ENCODE assay signal across 1 cellular context in the genomic region with DNA sequence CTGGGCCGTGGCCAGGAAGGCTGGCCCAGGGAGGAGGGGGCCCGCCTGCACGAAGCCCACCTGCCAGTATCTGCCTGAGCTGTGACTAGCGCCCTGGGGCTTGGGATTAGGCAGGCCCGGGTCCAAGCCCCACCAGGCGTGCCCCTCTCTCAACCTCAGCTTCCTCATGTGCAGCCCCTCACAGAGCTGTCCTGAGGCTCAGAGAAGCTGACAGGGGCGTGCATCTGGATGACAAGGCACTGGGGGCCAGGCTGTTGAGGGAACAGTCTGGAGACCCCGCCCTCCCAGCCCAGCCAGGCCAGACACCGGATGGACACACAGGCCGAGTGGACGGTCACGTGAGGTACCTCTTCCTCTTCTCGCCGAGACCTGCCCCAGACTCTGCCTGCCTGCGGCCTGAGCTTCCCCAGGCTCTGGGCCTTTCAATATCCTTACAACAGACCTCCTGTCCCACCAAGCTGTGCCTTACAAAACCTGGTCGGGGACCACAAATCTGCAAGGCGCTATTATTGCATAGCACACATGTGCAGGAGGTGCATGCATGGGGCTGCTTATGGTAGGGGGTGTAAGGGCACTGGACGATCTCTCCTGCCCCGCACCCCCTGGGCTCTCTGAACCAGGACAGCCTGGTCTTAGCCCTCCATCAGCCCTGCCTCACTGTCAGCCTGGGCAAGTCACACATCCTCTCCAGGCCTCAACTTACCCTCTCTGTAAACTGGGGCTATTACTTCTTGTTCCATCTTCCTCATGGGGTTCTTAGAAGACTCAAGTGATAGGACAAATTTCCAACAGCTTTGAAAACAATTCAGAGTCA.
TF ChIP-seq lines count a peak whose summit lies in the region.

No MANE protein-coding gene starts in this region.

TF ChIP-seq in HepG2, 621 proteins besides CTCF, POLR2A, EP300 and RAD21 (continued from another document and continues in another):
- TF ChIP-seq, protein P1, sequence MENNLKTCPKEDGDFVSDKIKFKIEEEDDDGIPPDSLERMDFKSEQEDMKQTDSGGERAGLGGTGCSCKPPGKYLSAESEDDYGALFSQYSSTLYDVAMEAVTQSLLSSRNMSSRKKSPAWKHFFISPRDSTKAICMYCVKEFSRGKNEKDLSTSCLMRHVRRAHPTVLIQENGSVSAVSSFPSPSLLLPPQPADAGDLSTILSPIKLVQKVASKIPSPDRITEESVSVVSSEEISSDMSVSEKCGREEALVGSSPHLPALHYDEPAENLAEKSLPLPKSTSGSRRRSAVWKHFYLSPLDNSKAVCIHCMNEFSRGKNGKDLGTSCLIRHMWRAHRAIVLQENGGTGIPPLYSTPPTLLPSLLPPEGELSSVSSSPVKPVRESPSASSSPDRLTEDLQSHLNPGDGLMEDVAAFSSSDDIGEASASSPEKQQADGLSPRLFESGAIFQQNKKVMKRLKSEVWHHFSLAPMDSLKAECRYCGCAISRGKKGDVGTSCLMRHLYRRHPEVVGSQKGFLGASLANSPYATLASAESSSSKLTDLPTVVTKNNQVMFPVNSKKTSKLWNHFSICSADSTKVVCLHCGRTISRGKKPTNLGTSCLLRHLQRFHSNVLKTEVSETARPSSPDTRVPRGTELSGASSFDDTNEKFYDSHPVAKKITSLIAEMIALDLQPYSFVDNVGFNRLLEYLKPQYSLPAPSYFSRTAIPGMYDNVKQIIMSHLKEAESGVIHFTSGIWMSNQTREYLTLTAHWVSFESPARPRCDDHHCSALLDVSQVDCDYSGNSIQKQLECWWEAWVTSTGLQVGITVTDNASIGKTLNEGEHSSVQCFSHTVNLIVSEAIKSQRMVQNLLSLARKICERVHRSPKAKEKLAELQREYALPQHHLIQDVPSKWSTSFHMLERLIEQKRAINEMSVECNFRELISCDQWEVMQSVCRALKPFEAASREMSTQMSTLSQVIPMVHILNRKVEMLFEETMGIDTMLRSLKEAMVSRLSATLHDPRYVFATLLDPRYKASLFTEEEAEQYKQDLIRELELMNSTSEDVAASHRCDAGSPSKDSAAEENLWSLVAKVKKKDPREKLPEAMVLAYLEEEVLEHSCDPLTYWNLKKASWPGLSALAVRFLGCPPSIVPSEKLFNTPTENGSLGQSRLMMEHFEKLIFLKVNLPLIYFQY (CRISPR knock-in tag; IDR thresholded peaks at IDR 0.05; ENCODE audit: borderline replicate concordance), result no peak
- TF ChIP-seq ATF7 (IDR thresholded peaks at IDR 0.05) (no peak), ATF7 (CRISPR knock-in tag; IDR thresholded peaks at IDR 0.05) (0 out of 2 replicates have a peak, but pooled peaks have one; percentile 58), POLR2AphosphoS5 (IDR thresholded peaks at IDR 0.05; ENCODE audit: low read depth, low read length) (no peak), ZBTB3 (CRISPR knock-in tag; IDR thresholded peaks at IDR 0.05; ENCODE audit: borderline replicate concordance, low read depth) (no peak), MEF2D (CRISPR knock-in tag; IDR thresholded peaks at IDR 0.05) (no peak), DMAP1 (CRISPR knock-in tag; IDR thresholded peaks at IDR 0.05) (no peak), RAD51 (IDR thresholded peaks at IDR 0.05; ENCODE audit: borderline replicate concordance) (peak; percentile 15; the same call in 1 of the 2 replicates), TBL1XR1 (IDR thresholded peaks at IDR 0.05; ENCODE audit: borderline replicate concordance, low read length, partially characterized antibody) (no peak), MEIS1 (CRISPR knock-in tag; IDR thresholded peaks at IDR 0.05; ENCODE audit: borderline replicate concordance) (peak; percentile 71; the same call in 1 of the 2 replicates), ZSCAN21 (CRISPR knock-in tag; IDR thresholded peaks at IDR 0.05; ENCODE audit: borderline replicate concordance) (no peak; the same call in 1 of the 2 replicates), BHLHE40 (IDR thresholded peaks at IDR 0.05; ENCODE audit: low read length) (peak; percentile 89), ZSCAN22 (CRISPR knock-in tag; IDR thresholded peaks at IDR 0.05) (no peak), SNAI1 (CRISPR knock-in tag; IDR thresholded peaks at IDR 0.05; ENCODE audit: borderline replicate concordance) (no peak), ONECUT2 (CRISPR knock-in tag; IDR thresholded peaks at IDR 0.05) (no peak), RFXANK (CRISPR knock-in tag; IDR thresholded peaks at IDR 0.05) (no peak), ZNF772 (CRISPR knock-in tag; IDR thresholded peaks at IDR 0.05) (no peak), TEAD3 (CRISPR knock-in tag; optimal IDR thresholded peaks at IDR 0.05; ENCODE audit: borderline replicate concordance) (peak; percentile 46), ZNF256 (CRISPR knock-in tag; conservative IDR thresholded peaks at IDR 0.05) (no peak)
- TF ChIP-seq, protein P2, sequence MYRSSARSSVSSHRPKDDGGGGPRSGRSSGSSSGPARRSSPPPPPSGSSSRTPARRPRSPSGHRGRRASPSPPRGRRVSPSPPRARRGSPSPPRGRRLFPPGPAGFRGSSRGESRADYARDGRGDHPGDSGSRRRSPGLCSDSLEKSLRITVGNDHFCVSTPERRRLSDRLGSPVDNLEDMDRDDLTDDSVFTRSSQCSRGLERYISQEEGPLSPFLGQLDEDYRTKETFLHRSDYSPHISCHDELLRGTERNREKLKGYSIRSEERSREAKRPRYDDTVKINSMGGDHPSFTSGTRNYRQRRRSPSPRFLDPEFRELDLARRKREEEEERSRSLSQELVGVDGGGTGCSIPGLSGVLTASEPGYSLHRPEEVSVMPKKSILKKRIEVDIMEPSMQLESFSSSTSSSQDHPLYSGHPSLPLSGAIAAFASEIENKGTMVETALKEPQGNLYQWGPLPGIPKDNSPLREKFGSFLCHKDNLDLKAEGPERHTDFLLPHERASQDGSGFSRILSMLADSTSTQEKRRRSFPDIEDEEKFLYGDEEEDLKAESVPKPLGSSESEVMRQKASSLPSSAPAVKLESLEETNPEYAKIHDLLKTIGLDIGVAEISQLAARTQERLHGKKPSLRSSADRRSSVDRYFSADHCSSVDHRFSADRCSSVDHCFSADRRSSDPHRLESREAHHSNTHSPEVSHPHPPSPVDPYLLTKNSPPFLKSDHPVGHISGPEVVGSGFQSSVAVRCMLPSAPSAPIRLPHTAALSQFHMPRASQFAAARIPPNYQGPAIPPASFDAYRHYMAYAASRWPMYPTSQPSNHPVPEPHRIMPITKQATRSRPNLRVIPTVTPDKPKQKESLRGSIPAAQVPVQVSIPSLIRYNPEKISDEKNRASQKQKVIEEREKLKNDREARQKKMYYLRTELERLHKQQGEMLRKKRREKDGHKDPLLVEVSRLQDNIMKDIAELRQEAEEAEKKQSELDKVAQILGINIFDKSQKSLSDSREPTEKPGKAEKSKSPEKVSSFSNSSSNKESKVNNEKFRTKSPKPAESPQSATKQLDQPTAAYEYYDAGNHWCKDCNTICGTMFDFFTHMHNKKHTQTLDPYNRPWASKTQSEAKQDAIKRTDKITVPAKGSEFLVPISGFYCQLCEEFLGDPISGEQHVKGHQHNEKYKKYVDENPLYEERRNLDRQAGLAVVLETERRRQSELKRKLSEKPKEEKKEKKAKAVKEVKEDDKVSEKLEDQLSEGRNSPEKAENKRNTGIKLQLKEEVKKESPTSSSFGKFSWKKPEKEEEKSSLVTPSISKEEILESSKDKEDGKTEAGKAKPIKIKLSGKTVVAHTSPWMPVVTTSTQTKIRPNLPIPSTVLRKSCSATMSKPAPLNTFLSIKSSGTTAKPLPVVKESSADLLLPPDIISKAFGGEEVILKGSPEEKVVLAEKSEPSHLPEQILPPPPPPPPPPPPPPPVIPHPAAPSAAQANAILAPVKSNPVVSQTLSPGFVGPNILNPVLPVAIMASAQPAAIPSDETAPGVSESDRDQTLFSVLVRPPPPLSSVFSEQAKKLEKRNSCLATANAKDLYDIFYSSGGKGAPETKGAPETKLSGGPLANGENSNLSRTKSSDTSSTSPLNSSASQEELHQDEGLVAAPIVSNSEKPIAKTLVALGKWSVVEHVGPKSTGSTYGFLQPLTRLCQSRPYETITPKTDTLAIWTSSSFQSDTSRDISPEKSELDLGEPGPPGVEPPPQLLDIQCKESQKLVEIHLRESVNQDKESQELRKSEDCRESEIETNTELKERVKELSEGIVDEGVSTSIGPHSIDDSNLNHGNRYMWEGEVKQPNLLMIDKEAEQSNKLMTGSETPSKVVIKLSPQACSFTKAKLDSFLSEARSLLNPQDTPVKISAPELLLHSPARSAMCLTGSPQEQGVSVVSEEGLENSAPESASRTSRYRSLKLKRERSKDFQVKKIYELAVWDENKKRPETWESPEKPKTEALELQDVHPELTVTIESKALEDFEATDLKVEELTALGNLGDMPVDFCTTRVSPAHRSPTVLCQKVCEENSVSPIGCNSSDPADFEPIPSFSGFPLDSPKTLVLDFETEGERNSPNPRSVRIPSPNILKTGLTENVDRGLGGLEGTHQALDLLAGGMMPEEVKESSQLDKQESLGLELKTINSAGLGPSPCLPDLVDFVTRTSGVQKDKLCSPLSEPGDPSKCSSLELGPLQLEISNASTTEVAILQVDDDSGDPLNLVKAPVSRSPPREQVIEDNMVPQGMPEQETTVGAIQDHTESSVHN (CRISPR knock-in tag; IDR thresholded peaks at IDR 0.05), result 0 out of 2 replicates have a peak, but pooled peaks have one; percentile 43
- TF ChIP-seq, protein P3, sequence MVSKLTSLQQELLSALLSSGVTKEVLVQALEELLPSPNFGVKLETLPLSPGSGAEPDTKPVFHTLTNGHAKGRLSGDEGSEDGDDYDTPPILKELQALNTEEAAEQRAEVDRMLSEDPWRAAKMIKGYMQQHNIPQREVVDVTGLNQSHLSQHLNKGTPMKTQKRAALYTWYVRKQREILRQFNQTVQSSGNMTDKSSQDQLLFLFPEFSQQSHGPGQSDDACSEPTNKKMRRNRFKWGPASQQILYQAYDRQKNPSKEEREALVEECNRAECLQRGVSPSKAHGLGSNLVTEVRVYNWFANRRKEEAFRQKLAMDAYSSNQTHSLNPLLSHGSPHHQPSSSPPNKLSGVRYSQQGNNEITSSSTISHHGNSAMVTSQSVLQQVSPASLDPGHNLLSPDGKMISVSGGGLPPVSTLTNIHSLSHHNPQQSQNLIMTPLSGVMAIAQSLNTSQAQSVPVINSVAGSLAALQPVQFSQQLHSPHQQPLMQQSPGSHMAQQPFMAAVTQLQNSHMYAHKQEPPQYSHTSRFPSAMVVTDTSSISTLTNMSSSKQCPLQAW (CRISPR knock-in tag; IDR thresholded peaks at IDR 0.05), result peak; percentile 56
- TF ChIP-seq, protein P4, sequence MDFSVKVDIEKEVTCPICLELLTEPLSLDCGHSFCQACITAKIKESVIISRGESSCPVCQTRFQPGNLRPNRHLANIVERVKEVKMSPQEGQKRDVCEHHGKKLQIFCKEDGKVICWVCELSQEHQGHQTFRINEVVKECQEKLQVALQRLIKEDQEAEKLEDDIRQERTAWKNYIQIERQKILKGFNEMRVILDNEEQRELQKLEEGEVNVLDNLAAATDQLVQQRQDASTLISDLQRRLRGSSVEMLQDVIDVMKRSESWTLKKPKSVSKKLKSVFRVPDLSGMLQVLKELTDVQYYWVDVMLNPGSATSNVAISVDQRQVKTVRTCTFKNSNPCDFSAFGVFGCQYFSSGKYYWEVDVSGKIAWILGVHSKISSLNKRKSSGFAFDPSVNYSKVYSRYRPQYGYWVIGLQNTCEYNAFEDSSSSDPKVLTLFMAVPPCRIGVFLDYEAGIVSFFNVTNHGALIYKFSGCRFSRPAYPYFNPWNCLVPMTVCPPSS (IDR thresholded peaks at IDR 0.05), result no peak
- TF ChIP-seq, protein P5, sequence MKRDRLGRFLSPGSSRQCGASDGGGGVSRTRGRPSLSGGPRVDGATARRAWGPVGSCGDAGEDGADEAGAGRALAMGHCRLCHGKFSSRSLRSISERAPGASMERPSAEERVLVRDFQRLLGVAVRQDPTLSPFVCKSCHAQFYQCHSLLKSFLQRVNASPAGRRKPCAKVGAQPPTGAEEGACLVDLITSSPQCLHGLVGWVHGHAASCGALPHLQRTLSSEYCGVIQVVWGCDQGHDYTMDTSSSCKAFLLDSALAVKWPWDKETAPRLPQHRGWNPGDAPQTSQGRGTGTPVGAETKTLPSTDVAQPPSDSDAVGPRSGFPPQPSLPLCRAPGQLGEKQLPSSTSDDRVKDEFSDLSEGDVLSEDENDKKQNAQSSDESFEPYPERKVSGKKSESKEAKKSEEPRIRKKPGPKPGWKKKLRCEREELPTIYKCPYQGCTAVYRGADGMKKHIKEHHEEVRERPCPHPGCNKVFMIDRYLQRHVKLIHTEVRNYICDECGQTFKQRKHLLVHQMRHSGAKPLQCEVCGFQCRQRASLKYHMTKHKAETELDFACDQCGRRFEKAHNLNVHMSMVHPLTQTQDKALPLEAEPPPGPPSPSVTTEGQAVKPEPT (CRISPR knock-in tag; IDR thresholded peaks at IDR 0.05; ENCODE audit: low read depth), result 0 out of 2 replicates have a peak, but pooled peaks have one; percentile 78
- TF ChIP-seq, protein P6, sequence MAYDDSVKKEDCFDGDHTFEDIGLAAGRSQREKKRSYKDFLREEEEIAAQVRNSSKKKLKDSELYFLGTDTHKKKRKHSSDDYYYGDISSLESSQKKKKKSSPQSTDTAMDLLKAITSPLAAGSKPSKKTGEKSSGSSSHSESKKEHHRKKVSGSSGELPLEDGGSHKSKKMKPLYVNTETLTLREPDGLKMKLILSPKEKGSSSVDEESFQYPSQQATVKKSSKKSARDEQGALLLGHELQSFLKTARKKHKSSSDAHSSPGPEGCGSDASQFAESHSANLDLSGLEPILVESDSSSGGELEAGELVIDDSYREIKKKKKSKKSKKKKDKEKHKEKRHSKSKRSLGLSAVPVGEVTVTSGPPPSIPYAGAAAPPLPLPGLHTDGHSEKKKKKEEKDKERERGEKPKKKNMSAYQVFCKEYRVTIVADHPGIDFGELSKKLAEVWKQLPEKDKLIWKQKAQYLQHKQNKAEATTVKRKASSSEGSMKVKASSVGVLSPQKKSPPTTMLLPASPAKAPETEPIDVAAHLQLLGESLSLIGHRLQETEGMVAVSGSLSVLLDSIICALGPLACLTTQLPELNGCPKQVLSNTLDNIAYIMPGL (CRISPR knock-in tag; IDR thresholded peaks at IDR 0.05; ENCODE audit: borderline replicate concordance in 1 of 2, low read depth in 1 of 2), result peak in 1 of 2 experiments; percentile 51; a peak in 1 of 4 replicates
- TF ChIP-seq, protein P7, sequence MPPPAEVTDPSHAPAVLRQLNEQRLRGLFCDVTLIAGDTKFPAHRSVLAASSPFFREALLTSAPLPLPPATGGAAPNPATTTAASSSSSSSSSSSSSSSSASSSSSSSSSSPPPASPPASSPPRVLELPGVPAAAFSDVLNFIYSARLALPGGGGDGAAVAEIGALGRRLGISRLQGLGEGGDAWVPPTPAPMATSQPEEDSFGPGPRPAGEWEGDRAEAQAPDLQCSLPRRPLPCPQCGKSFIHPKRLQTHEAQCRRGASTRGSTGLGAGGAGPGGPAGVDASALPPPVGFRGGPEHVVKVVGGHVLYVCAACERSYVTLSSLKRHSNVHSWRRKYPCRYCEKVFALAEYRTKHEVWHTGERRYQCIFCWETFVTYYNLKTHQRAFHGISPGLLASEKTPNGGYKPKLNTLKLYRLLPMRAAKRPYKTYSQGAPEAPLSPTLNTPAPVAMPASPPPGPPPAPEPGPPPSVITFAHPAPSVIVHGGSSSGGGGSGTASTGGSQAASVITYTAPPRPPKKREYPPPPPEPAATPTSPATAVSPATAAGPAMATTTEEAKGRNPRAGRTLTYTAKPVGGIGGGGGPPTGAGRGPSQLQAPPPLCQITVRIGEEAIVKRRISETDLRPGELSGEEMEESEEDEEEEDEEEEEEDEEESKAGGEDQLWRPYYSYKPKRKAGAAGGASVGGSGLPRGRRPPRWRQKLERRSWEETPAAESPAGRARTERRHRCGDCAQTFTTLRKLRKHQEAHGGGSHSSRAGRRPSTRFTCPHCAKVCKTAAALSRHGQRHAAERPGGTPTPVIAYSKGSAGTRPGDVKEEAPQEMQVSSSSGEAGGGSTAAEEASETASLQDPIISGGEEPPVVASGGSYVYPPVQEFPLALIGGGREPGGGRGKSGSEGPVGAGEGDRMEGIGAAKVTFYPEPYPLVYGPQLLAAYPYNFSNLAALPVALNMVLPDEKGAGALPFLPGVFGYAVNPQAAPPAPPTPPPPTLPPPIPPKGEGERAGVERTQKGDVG (CRISPR knock-in tag; IDR thresholded peaks at IDR 0.05; ENCODE audit: borderline replicate concordance), result no peak
